In genomic region chr2:166805753-166806152, GRCh38 we compare ENCODE assay signal across 29 cellular contexts.
"Had no signal": no experiment of that assay in that cellular context is flagged by ENCODE, and none has a peak within 500 bp of the region (broad histone marks: within the 10 kb centered on the region; RNA-seq: fewer than 3 reads in every experiment).

No MANE protein-coding gene starts in this region.

- H3K9me3 ChIP-seq: colonic mucosa had no signal

- H3K36me3 Mint-ChIP-seq: activated naive CD8-positive, alpha-beta T cell had no signal

- H3K27me3 Mint-ChIP-seq: activated CD4-positive, alpha-beta memory T cell treated with anti-CD3 and anti-CD28 coated beads, Interleukin-2, amount 10 ng/mL, durations not matched to agents 7 days and 5 days; activated CD4-positive, alpha-beta T cell treated with anti-CD3 and anti-CD28 coated beads, Interleukin-2, amount 10 ng/mL, durations not matched to agents 7 days and 5 days; activated naive CD8-positive, alpha-beta T cell; activated T-cell treated with anti-CD3 and anti-CD28 coated beads, Interleukin-2, amount 50 U/mL, for 24 hours; activated T-helper 17 cell treated with anti-CD3 and anti-CD28 coated beads, Interleukin-2, amount 50 U/mL, for 72 hours; T-helper 17 cell had no signal

- ATAC-seq: activated T-helper 17 cell treated with anti-CD3 and anti-CD28 coated beads, Interleukin-2, amount 50 U/mL, for 72 hours; esophagus mucosa; T-helper 17 cell; WTC11 had no signal

- H3K9me3 Mint-ChIP-seq: activated CD4-positive, alpha-beta T cell treated with anti-CD3 and anti-CD28 coated beads, Interleukin-2, amount 10 ng/mL, durations not matched to agents 7 days and 5 days; T-helper 2 cell treated with Interferon-gamma antibody and Interleukin-4, amounts not matched to agents 5 μg/mL and 100 μg/mL, for 36 hours had no signal

- H3K4me3 Mint-ChIP-seq: activated CD4-positive, alpha-beta memory T cell treated with anti-CD3 and anti-CD28 coated beads, Interleukin-2, amount 10 ng/mL, durations not matched to agents 7 days and 5 days; activated CD4-positive, alpha-beta T cell treated with anti-CD3 and anti-CD28 coated beads, Interleukin-2, amount 10 ng/mL, durations not matched to agents 7 days and 5 days; activated naive CD8-positive, alpha-beta T cell; activated T-cell treated with anti-CD3 and anti-CD28 coated beads, Interleukin-2, amount 50 U/mL, for 24 hours; activated T-helper 17 cell treated with anti-CD3 and anti-CD28 coated beads, Interleukin-2, amount 50 U/mL, for 72 hours; T-helper 17 cell; T-helper 2 cell treated with Interferon-gamma antibody and Interleukin-4, amounts not matched to agents 5 μg/mL and 100 μg/mL, for 36 hours; WTC11 had no signal

- H3K27ac ChIP-seq: brain microvascular endothelial cell, colonic mucosa, VCaP had no signal

- DNase-seq: activated CD4-positive, alpha-beta memory T cell treated with anti-CD3 and anti-CD28 coated beads, Interleukin-2, amount 10 ng/mL, durations not matched to agents 7 days and 5 days; activated CD4-positive, alpha-beta T cell treated with anti-CD3 and anti-CD28 coated beads for 1 hour; activated CD4-positive, alpha-beta T cell treated with anti-CD3 and anti-CD28 coated beads for 4 hours; activated CD4-positive, alpha-beta T cell treated with anti-CD3 and anti-CD28 coated beads, Interleukin-2, amount 10 ng/mL, durations not matched to agents 7 days and 5 days; activated CD4-positive, alpha-beta T cell treated with anti-CD3 and anti-CD28 coated beads, Interleukin-2, amount 50 U/mL, for 4 hours; activated CD8-positive, alpha-beta memory T cell treated with anti-CD3 and anti-CD28 coated beads, Interleukin-2, amount 50 U/mL, for 48 hours; activated effector memory CD4-positive, alpha-beta T cell treated with Interleukin-2 at 50 U/mL for 16 hours; activated gamma-delta T cell treated with Interleukin-2 at 50 U/mL for 16 hours; activated naive CD4-positive, alpha-beta T cell treated with anti-CD3 and anti-CD28 coated beads, Interleukin-2, amount 50 U/mL, for 16 hours; activated naive CD4-positive, alpha-beta T cell treated with Interleukin-2 at 50 U/mL for 16 hours; activated T-cell treated with anti-CD3 and anti-CD28 coated beads for 4 hours; activated T-cell treated with anti-CD3 and anti-CD28 coated beads, Interleukin-2, amount 50 U/mL, for 24 hours; amniotic stem cell; anterior cingulate cortex; brain microvascular endothelial cell; caudate nucleus; colonic mucosa; effector CD8-positive, alpha-beta T cell; foreskin fibroblast; head of caudate nucleus; T-helper 1 cell; T-helper 17 cell; T1000 had no signal

- H3K27me3 ChIP-seq: brain microvascular endothelial cell, colonic mucosa had no signal

- H3K4me1 ChIP-seq: colonic mucosa had no signal

- H3K4me3 ChIP-seq: colonic mucosa had no signal

- H3K4me1 Mint-ChIP-seq: activated CD4-positive, alpha-beta memory T cell treated with anti-CD3 and anti-CD28 coated beads, Interleukin-2, amount 10 ng/mL, durations not matched to agents 7 days and 5 days; activated T-helper 17 cell treated with anti-CD3 and anti-CD28 coated beads, Interleukin-2, amount 50 U/mL, for 72 hours; T-helper 17 cell; WTC11 had no signal

- H3K36me3 ChIP-seq: brain microvascular endothelial cell, colonic mucosa had no signal

- H3K27ac Mint-ChIP-seq: activated CD4-positive, alpha-beta memory T cell treated with anti-CD3 and anti-CD28 coated beads, Interleukin-2, amount 10 ng/mL, durations not matched to agents 7 days and 5 days; activated CD4-positive, alpha-beta T cell treated with anti-CD3 and anti-CD28 coated beads, Interleukin-2, amount 10 ng/mL, durations not matched to agents 7 days and 5 days; activated naive CD8-positive, alpha-beta T cell; activated T-cell treated with anti-CD3 and anti-CD28 coated beads, Interleukin-2, amount 50 U/mL, for 24 hours; activated T-helper 17 cell treated with anti-CD3 and anti-CD28 coated beads, Interleukin-2, amount 50 U/mL, for 72 hours; T-helper 17 cell; T-helper 2 cell treated with Interferon-gamma antibody and Interleukin-4, amounts not matched to agents 5 μg/mL and 100 μg/mL, for 36 hours; WTC11 had no signal
